ENCODE assay signal across 13 cellular contexts in genomic region chr10:11270858-11271179, GRCh38.
DNase-seq lines count a peak whose midpoint lies in the region; ATAC-seq and TF ChIP-seq lines count a peak whose summit lies in the region.
"Had no signal": no experiment of that assay in that cellular context is flagged by ENCODE, and none has a peak within 500 bp of the region (broad histone marks: within the 10 kb centered on the region; RNA-seq: fewer than 3 reads in every experiment).

No MANE protein-coding gene starts in this region.

- peaks cover 35% of the 10 kb centered on the region for H3K4me1 ChIP-seq in left ventricle myocardium inferior
- H3K4me1 ChIP-seq: psoas muscle had no signal

- H3K36me3 ChIP-seq in left ventricle myocardium inferior: peaks cover 52% of the 10 kb centered on the region

- H3K4me3 Mint-ChIP-seq in glutamatergic neuron (ENCODE audit: unreplicated experiment) (no peak overlapping the region), type B pancreatic cell (no peak overlapping the region)
- H3K4me3 Mint-ChIP-seq: T-helper 1 cell treated with Interleukin-12 subunit alpha and Interleukin-12 subunit beta and Interleukin-4 antibody, amounts not matched to agents 30 μg/mL and 1 μg/mL, for 36 hours had no signal

- H3K27me3 Mint-ChIP-seq in glutamatergic neuron (ENCODE audit: unreplicated experiment) (peaks cover 5% of the 10 kb centered on the region), type B pancreatic cell (peaks cover 69% of the 10 kb centered on the region)

- CTCF ChIA-PET in RWPE1 (lab: Yijun Ruan, JAX): interaction anchor here (0.7 to 0.8 kb wide), 4 partner anchors 9 to 1939 kb away, joined by 3 to 4 read pairs (median 3); no protein-coding TSS in a partner anchor

- POLR2A ChIA-PET in RWPE1 (lab: Yijun Ruan, JAX; ENCODE audit: low non-redundant PET): no interaction called here

- no peaks in the 10 kb centered on the region for H3K9me3 Mint-ChIP-seq in glutamatergic neuron (ENCODE audit: unreplicated experiment)
- no peaks in the 10 kb centered on the region for H3K9me3 Mint-ChIP-seq in type B pancreatic cell
- H3K9me3 Mint-ChIP-seq: activated T-cell treated with anti-CD3 and anti-CD28 coated beads, Interleukin-2, amount 50 U/mL, for 72 hours; T-helper 1 cell treated with Interleukin-12 subunit alpha and Interleukin-12 subunit beta and Interleukin-4 antibody, amounts not matched to agents 30 μg/mL and 1 μg/mL, for 36 hours had no signal

- DNase-seq in left ventricle myocardium inferior (no peak), Right ventricle myocardium inferior (ENCODE audit: missing footprints) (no peak), RWPE1 (ENCODE audit: low spot score) (no peak), glutamatergic neuron (no peak), type B pancreatic cell (ENCODE audit: extremely low spot score, unreplicated experiment) (no peak), NOMO-1 treated with dmso at 0.1 percent for 144 hours (lab: John Stamatoyannopoulos, UW; ENCODE audit: unreplicated experiment) (no peak), cerebellar cortex (ENCODE audit: low spot score) (no peak)
- DNase-seq: DMS 273 treated with DMSO at 0.1 percent for 48 hours, NCI-H2081 treated with DMSO at 0.1 percent for 48 hours had no signal

- H3K27me3 ChIP-seq in left ventricle myocardium inferior (ENCODE audit: low read depth): no peaks in the 10 kb centered on the region

- H3K9me3 ChIP-seq in left ventricle myocardium inferior (replicated peaks): no peaks in the 10 kb centered on the region
- H3K9me3 ChIP-seq: psoas muscle had no signal

- H3K27ac ChIP-seq in left ventricle myocardium inferior (replicated peaks) (no peak overlapping the region), RWPE1 (no peak overlapping the region)
- H3K27ac ChIP-seq: psoas muscle had no signal

- TF ChIP-seq CTCF in left ventricle myocardium inferior (IDR thresholded peaks at IDR 0.05; ENCODE audit: borderline replicate concordance) (peak; percentile 30), RWPE1 (conservative IDR thresholded peaks at IDR 0.05; ENCODE audit: low read depth) (peak; percentile 19; the same call in 1 of the 2 replicates), glutamatergic neuron (IDR thresholded peaks at IDR 0.05; ENCODE audit: partially characterized antibody, unreplicated experiment) (peak; percentile 51), type B pancreatic cell (conservative IDR thresholded peaks at IDR 0.05) (peak; percentile 3)

- H3K27ac Mint-ChIP-seq in glutamatergic neuron (ENCODE audit: unreplicated experiment) (no peak overlapping the region), type B pancreatic cell (no peak overlapping the region)

- intact Hi-C loops in left ventricle myocardium inferior (cut with micrococcal nuclease): no loop called here
- intact Hi-C loops in Right ventricle myocardium inferior (cut with DNase I): no loop called here

- no peak overlapping the region for H3K4me3 ChIP-seq in left ventricle myocardium inferior
- H3K4me3 ChIP-seq: psoas muscle had no signal

- ATAC-seq in Right ventricle myocardium inferior (no peak), GM19463 (IDR thresholded peaks at IDR 0.05; ENCODE audit: unreplicated experiment) (no peak)

- H3K36me3 Mint-ChIP-seq in glutamatergic neuron (ENCODE audit: unreplicated experiment) (no peaks in the 10 kb centered on the region), type B pancreatic cell (no peaks in the 10 kb centered on the region)

- peaks cover 31% of the 10 kb centered on the region for H3K4me1 Mint-ChIP-seq in glutamatergic neuron (ENCODE audit: low read depth, unreplicated experiment)
- peaks cover 12% of the 10 kb centered on the region for H3K4me1 Mint-ChIP-seq in type B pancreatic cell (ENCODE audit: unreplicated experiment)
